24 cellular contexts compared by ENCODE assay signal in genomic region chr4:158894826-158895225, GRCh38.
"Had no signal": no experiment of that assay in that cellular context is flagged by ENCODE, and none has a peak within 500 bp of the region (broad histone marks: within the 10 kb centered on the region; RNA-seq: fewer than 3 reads in every experiment).

No MANE protein-coding gene starts in this region.

- H3K27ac Mint-ChIP-seq: IgD-negative memory B cell had no signal

- ATAC-seq: K562, Panc1, PC-3 had no signal

- H3K36me3 Mint-ChIP-seq: IgD-negative memory B cell had no signal

- H3K9me3 ChIP-seq: SK-N-SH had no signal

- H3K9me3 Mint-ChIP-seq: IgD-negative memory B cell had no signal

- H3K4me3 Mint-ChIP-seq: IgD-negative memory B cell had no signal

- H3K4me1 Mint-ChIP-seq: IgD-negative memory B cell had no signal

- DNase-seq: Kasumi-1, MV-4-11, NCI-H1048, NCI-H1105, NCI-H1417, NCI-H1436 treated with DMSO at 0.1 percent for 48 hours, NCI-H1694, NCI-H187 treated with DMSO at 0.1 percent for 48 hours, NCI-H2029 treated with DMSO at 0.1 percent for 48 hours, NCI-H226, NCI-H446, NCI-H510A, NCI-H524 treated with DMSO at 0.1 percent for 48 hours, NCI-H69, NCI-H774, PC-3, SHP77, SK-N-SH had no signal

- H3K27ac ChIP-seq: HL-60, KMS-11, RWPE1 had no signal

- H3K27me3 Mint-ChIP-seq: IgD-negative memory B cell had no signal

- H3K4me3 ChIP-seq: K562 had no signal
